In genomic region chr16:66357523-66357928, GRCh38 we compare ENCODE assay signal across 8 cellular contexts. TPM values are rescaled to one million over a fixed set of nuclear protein-coding genes. Genes with fewer than 3 reads are reported as not detected.
DNase-seq lines count a peak whose midpoint lies in the region; ATAC-seq and TF ChIP-seq lines count a peak whose summit lies in the region.

No MANE protein-coding gene starts in this region.

- no peaks in the 10 kb centered on the region for H3K9me3 Mint-ChIP-seq in activated naive CD4-positive, alpha-beta T cell treated with anti-CD3 and anti-CD28 coated beads, Interleukin-2, amount 10 ng/mL, durations not matched to agents 7 days and 5 days

- no peaks in the 10 kb centered on the region for H3K36me3 ChIP-seq in left ventricle myocardium inferior

- H3K27me3 Mint-ChIP-seq in activated naive CD4-positive, alpha-beta T cell treated with anti-CD3 and anti-CD28 coated beads, Interleukin-2, amount 10 ng/mL, durations not matched to agents 7 days and 5 days: peaks cover 67% of the 10 kb centered on the region

- CTCF ChIA-PET in activated naive CD4-positive, alpha-beta T cell treated with anti-CD3 and anti-CD28 coated beads, Interleukin-2, amount 10 ng/mL, durations not matched to agents 7 days and 5 days (lab: Charles Lee): interaction anchor here (0.9 to 3.5 kb wide), 24 partner anchors 8 to 510 kb away, joined by 3 to 29 read pairs (median 5); partner anchors contain the start of gene CDH5

- H3K9me3 ChIP-seq in left ventricle myocardium inferior (replicated peaks): no peaks in the 10 kb centered on the region

- no peak overlapping the region for H3K4me3 Mint-ChIP-seq in activated naive CD4-positive, alpha-beta T cell treated with anti-CD3 and anti-CD28 coated beads, Interleukin-2, amount 10 ng/mL, durations not matched to agents 7 days and 5 days

- DNase-seq in NCI-H2196 treated with DMSO at 0.1 percent for 48 hours (lab: John Stamatoyannopoulos, UW; ENCODE audit: unreplicated experiment): peak; percentile 5
- peak; percentile 41 for DNase-seq in activated naive CD4-positive, alpha-beta T cell treated with anti-CD3 and anti-CD28 coated beads, Interleukin-2, amount 10 ng/mL, durations not matched to agents 7 days and 5 days
- DNase-seq in left ventricle myocardium inferior: no peak
- DNase-seq in skeletal muscle cell (ENCODE audit: low read depth): peak; percentile 36
- DNase-seq in activated CD4-positive, CD25-positive, alpha-beta regulatory T cell (lab: John Stamatoyannopoulos, UW): no peak

- peak; percentile 84 for TF ChIP-seq CTCF in C4-2B (conservative IDR thresholded peaks at IDR 0.05)
- peak; percentile 60; the same call in 1 of the 2 replicates for TF ChIP-seq CTCF in GM12875 (IDR thresholded peaks at IDR 0.05; ENCODE audit: borderline replicate concordance, insufficient read depth, low read depth, low read length)
- peak; percentile 85 for TF ChIP-seq CTCF in left ventricle myocardium inferior (IDR thresholded peaks at IDR 0.05; ENCODE audit: borderline replicate concordance)

- no peak for ATAC-seq in HG02642 (IDR thresholded peaks at IDR 0.05; ENCODE audit: poor library complexity, unreplicated experiment)

- no peak overlapping the region for H3K4me3 ChIP-seq in GM12875 (ENCODE audit: low read depth, low read length)
- H3K4me3 ChIP-seq in left ventricle myocardium inferior: no peak overlapping the region
- H3K4me3 ChIP-seq in skeletal muscle cell (ENCODE audit: low read depth, low read length): no peak overlapping the region

- H3K27ac ChIP-seq in C4-2B (no peak overlapping the region), left ventricle myocardium inferior (replicated peaks) (peak overlapping the region; percentile 93)

- peaks cover 8% of the 10 kb centered on the region for H3K4me1 Mint-ChIP-seq in activated naive CD4-positive, alpha-beta T cell treated with anti-CD3 and anti-CD28 coated beads, Interleukin-2, amount 10 ng/mL, durations not matched to agents 7 days and 5 days

- H3K36me3 Mint-ChIP-seq in activated naive CD4-positive, alpha-beta T cell treated with anti-CD3 and anti-CD28 coated beads, Interleukin-2, amount 10 ng/mL, durations not matched to agents 7 days and 5 days: no peaks in the 10 kb centered on the region

- peaks cover 53% of the 10 kb centered on the region for H3K4me1 ChIP-seq in left ventricle myocardium inferior

- peaks cover 34% of the 10 kb centered on the region for H3K27me3 ChIP-seq in left ventricle myocardium inferior (ENCODE audit: low read depth)

- H3K27ac Mint-ChIP-seq in activated naive CD4-positive, alpha-beta T cell treated with anti-CD3 and anti-CD28 coated beads, Interleukin-2, amount 10 ng/mL, durations not matched to agents 7 days and 5 days: no peak overlapping the region

- intact Hi-C loops in left ventricle myocardium inferior (cut with micrococcal nuclease): loop anchor here (10.0 kb wide), 1 partner anchor 127 kb away; no protein-coding TSS in a partner anchor

RNA-seq across cellular contexts. Expression of gene CDH5, which starts 9.0 kb away (rescaled TPM):
- 47.1 TPM for total RNA-seq in left ventricle myocardium inferior

Comparison
In these comparisons a context has a peak if more than half of its experiments do, and no peak if none do; other contexts are left out.
1. DNase-seq: peak in NCI-H2196 treated with DMSO at 0.1 percent for 48 hours (single experiment), activated naive CD4-positive, alpha-beta T cell treated with anti-CD3 and anti-CD28 coated beads, Interleukin-2, amount 10 ng/mL, durations not matched to agents 7 days and 5 days (single experiment) and skeletal muscle cell (single experiment); none in left ventricle myocardium inferior (single experiment) and activated CD4-positive, CD25-positive, alpha-beta regulatory T cell (0 of 4).
2. Peak in every context shown above with its lines, with median percentiles within 50 percentile points of each other: CTCF ChIP-seq.